21 cellular contexts compared by ENCODE assay signal in genomic region chr12:4227046-4227445, GRCh38.
"Had no signal": no experiment of that assay in that cellular context is flagged by ENCODE, and none has a peak within 500 bp of the region (broad histone marks: within the 10 kb centered on the region; RNA-seq: fewer than 3 reads in every experiment).

No MANE protein-coding gene starts in this region.

- H2AFZ ChIP-seq: hepatocyte had no signal

- H3K4me1 ChIP-seq: adrenal gland, ascending aorta, foreskin keratinocyte, transverse colon, uterus had no signal

- H3K9me3 Mint-ChIP-seq: activated B cell treated with CpG ODN at 0.5 μM for 24 hours; activated naive CD4-positive, alpha-beta T cell treated with anti-CD3 and anti-CD28 coated beads for 36 hours; activated naive CD8-positive, alpha-beta T cell treated with anti-CD3 and anti-CD28 coated beads for 36 hours; naive B cell had no signal

- DNase-seq: activated B cell treated with CpG ODN at 0.5 μM for 24 hours; activated effector memory CD4-positive, alpha-beta T cell treated with anti-CD3 and anti-CD28 coated beads, Interleukin-2, amount 50 U/mL, for 16 hours; activated naive CD4-positive, alpha-beta T cell treated with anti-CD3 and anti-CD28 coated beads for 36 hours; activated naive CD8-positive, alpha-beta T cell treated with anti-CD3 and anti-CD28 coated beads for 36 hours; brain microvascular endothelial cell; cortex of kidney; foreskin keratinocyte; left colon; mammary epithelial cell; naive B cell; right cardiac atrium; spleen; stimulated activated naive CD8-positive, alpha-beta T cell treated with anti-CD3 and anti-CD28 coated beads, Interleukin-15, Interleukin-2, amounts not matched to agents 100 U/mL and 50 U/mL, for 24 hours; T-helper 2 cell; transverse colon; uterus had no signal

- H3K36me3 Mint-ChIP-seq: activated naive CD8-positive, alpha-beta T cell treated with anti-CD3 and anti-CD28 coated beads for 36 hours; mesothelial cell of epicardium; naive B cell had no signal

- H3K79me2 ChIP-seq: hepatocyte had no signal

- H3K27ac ChIP-seq: adrenal gland, ascending aorta, brain microvascular endothelial cell, foreskin keratinocyte, hepatocyte, spleen, testis, transverse colon, uterus had no signal

- H3K4me3 Mint-ChIP-seq: activated B cell treated with CpG ODN at 0.5 μM for 24 hours; activated naive CD4-positive, alpha-beta T cell treated with anti-CD3 and anti-CD28 coated beads for 36 hours; activated naive CD8-positive, alpha-beta T cell treated with anti-CD3 and anti-CD28 coated beads for 36 hours; mesothelial cell of epicardium; naive B cell had no signal

- H3K4me2 ChIP-seq: hepatocyte had no signal

- H3K4me3 ChIP-seq: adrenal gland, ascending aorta, hepatocyte, spleen, transverse colon, uterus had no signal

- H3K27ac Mint-ChIP-seq: activated B cell treated with CpG ODN at 0.5 μM for 24 hours; activated naive CD4-positive, alpha-beta T cell treated with anti-CD3 and anti-CD28 coated beads for 36 hours; activated naive CD8-positive, alpha-beta T cell treated with anti-CD3 and anti-CD28 coated beads for 36 hours; mesothelial cell of epicardium had no signal

- H3K36me3 ChIP-seq: adrenal gland, ascending aorta, brain microvascular endothelial cell, spleen, transverse colon, uterus had no signal

- H3K27me3 ChIP-seq: ascending aorta, brain microvascular endothelial cell, hepatocyte, testis, uterus had no signal

- H3K27me3 Mint-ChIP-seq: activated B cell treated with CpG ODN at 0.5 μM for 24 hours had no signal

- H3K9me3 ChIP-seq: adrenal gland, spleen, testis had no signal
